In genomic region chrX:47232197-47232802, GRCh38 we compare ENCODE assay signal across 8 cellular contexts. TPM values are rescaled to one million over a fixed set of nuclear protein-coding genes. Genes with fewer than 3 reads are reported as not detected.
DNase-seq lines count a peak whose midpoint lies in the region; ATAC-seq and TF ChIP-seq lines count a peak whose summit lies in the region.

No MANE protein-coding gene starts in this region.

- H3K9me3 ChIP-seq in muscle layer of duodenum (ENCODE audit: control insufficient read depth in 1 of 2, low read length in 2 of 2) = no peaks in the 10 kb centered on the region

- H3K4me3 ChIP-seq in AG04449 (ENCODE audit: low read depth, low read length) = peak overlapping the region; percentile 75
- H3K4me3 ChIP-seq in muscle layer of duodenum (ENCODE audit: low read depth in 1 of 2, low read length in 2 of 2) = peak overlapping the region; percentile 59 to 62

- no peaks in the 10 kb centered on the region for H3K27me3 ChIP-seq in muscle layer of duodenum (ENCODE audit: low read depth, low read length)

- H3K4me1 ChIP-seq in muscle layer of duodenum (ENCODE audit: control insufficient read depth in 1 of 2, insufficient read depth in 2 of 2, low read length in 2 of 2) = peaks cover 5 to 9% of the 10 kb centered on the region in 2 donors

- DNase-seq in AG04449 (ENCODE audit: low read depth, low spot score) = no peak
- no peak for DNase-seq in caudate nucleus (lab: John Stamatoyannopoulos, UW)
- DNase-seq in mucosa of gallbladder (ENCODE audit: low spot score) = no peak
- DNase-seq in omental fat pad (ENCODE audit: low spot score) = no peak
- DNase-seq in inferior parietal cortex (ENCODE audit: extremely low spot score) = no peak

- CTCF ChIA-PET in AG04449 (lab: Yijun Ruan, JAX) = no interaction called here

- no peak for ATAC-seq in omental fat pad (ENCODE audit: low FRiP score)
- ATAC-seq in HG03135 (IDR thresholded peaks at IDR 0.05; ENCODE audit: unreplicated experiment) = no peak

- TF ChIP-seq CTCF in AG04449 (IDR thresholded peaks at IDR 0.05; ENCODE audit: insufficient read depth, low read length, missing control alignments) (no peak), omental fat pad (IDR thresholded peaks at IDR 0.05) (no peak)

- POLR2A ChIA-PET in AG04449 (lab: Yijun Ruan, JAX) = interaction anchor here (1.0 to 1.7 kb wide), 3 partner anchors 10 to 129 kb away, joined by 3 to 8 read pairs (median 5); partner anchors contain the start of gene CDK16

- TF ChIP-seq EP300 in Ishikawa (IDR thresholded peaks at IDR 0.05; ENCODE audit: borderline replicate concordance) = no peak

- no peak for TF ChIP-seq RAD21 in Ishikawa (IDR thresholded peaks at IDR 0.05; ENCODE audit: low read depth)

- H3K27ac ChIP-seq in caudate nucleus (ENCODE audit: low read depth, low read length) (peak overlapping the region; percentile 99), muscle layer of duodenum (ENCODE audit: low read length) (peak overlapping the region; percentile 80)

- H3K36me3 ChIP-seq in muscle layer of duodenum (ENCODE audit: control insufficient read depth in 1 of 2, insufficient read depth in 2 of 2, low read length in 2 of 2) = peaks cover 3 to 9% of the 10 kb centered on the region in 2 donors

TF ChIP-seq in Ishikawa, 13 proteins besides CTCF, POLR2A, EP300 and RAD21:
- TF ChIP-seq YY1 (IDR thresholded peaks at IDR 0.05; ENCODE audit: low read depth) = no peak
- TF ChIP-seq ZBTB7A (IDR thresholded peaks at IDR 0.05; ENCODE audit: low read depth) = 0 out of 2 replicates have a peak, but pooled peaks have one; percentile 14

RNA-seq across cellular contexts. Expression of gene USP11, which starts 0.5 kb away (rescaled TPM):
- total RNA-seq in mucosa of gallbladder = 59.0 TPM
- 10 to 100 TPM; 27.6 to 41.3 (median 32.3) TPM for total RNA-seq in omental fat pad

RNA-seq across cellular contexts. Expression of gene CDK16, which starts 13.8 kb away (rescaled TPM):
- total RNA-seq in mucosa of gallbladder (80.9 TPM), omental fat pad (100 to 1,000 TPM in 3 of 4 donors, 10 to 100 TPM in 1; 72.4 to 120 (median 102) TPM)

RNA-seq across cellular contexts. Expression of gene UBA1, which starts 38.7 kb away (rescaled TPM):
- 252 TPM for total RNA-seq in mucosa of gallbladder
- total RNA-seq in omental fat pad = 100 to 1,000 TPM; 132 to 158 (median 148) TPM
